In the genomic region with DNA sequence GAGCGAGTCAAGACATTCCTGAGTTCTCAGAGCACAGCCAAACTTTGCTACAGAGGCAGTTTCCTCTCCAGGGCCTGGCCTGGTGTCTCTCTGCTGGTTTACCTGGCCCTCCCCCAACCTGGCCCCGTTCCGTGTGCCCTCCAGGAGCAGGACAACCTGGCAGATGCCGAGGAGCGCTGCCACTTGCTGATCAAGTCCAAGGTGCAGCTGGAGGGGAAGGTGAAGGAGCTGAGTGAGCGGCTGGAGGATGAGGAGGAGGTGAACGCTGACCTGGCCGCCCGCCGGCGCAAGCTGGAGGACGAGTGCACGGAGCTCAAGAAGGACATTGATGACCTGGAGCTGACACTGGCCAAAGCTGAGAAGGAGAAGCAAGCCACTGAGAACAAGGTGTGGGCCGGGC, we compare ENCODE assay signal across 16 cellular contexts. TPM values are rescaled to one million over a fixed set of nuclear protein-coding genes. Genes with fewer than 3 reads are reported as not detected.
DNase-seq lines count a peak whose midpoint lies in the region; ATAC-seq and TF ChIP-seq lines count a peak whose summit lies in the region.
"Had no signal": no experiment of that assay in that cellular context is flagged by ENCODE, and none has a peak within 500 bp of the region (broad histone marks: within the 10 kb centered on the region; RNA-seq: fewer than 3 reads in every experiment).

No MANE protein-coding gene starts in this region.

- no peaks in the 10 kb centered on the region for H3K27me3 ChIP-seq in endodermal cell (ENCODE audit: control insufficient read depth, insufficient read depth, low read length, poor library complexity, severe bottlenecking)
- no peaks in the 10 kb centered on the region for H3K27me3 ChIP-seq in psoas muscle (ENCODE audit: insufficient read depth in 3 of 3, low read length in 2 of 3)
- H3K27me3 ChIP-seq in HAP-1 (ENCODE audit: low read depth), result no peaks in the 10 kb centered on the region
- H3K27me3 ChIP-seq: BE2C had no signal

- H3K9me3 Mint-ChIP-seq in WTC11 (no peaks in the 10 kb centered on the region), endodermal cell (no peaks in the 10 kb centered on the region)
- H3K9me3 Mint-ChIP-seq: H9 had no signal

- TF ChIP-seq CTCF in WTC11 (IDR thresholded peaks at IDR 0.05) (no peak), endodermal cell (conservative IDR thresholded peaks at IDR 0.05) (no peak), psoas muscle (IDR thresholded peaks at IDR 0.05) (no peak)

- H3K27ac ChIP-seq in endodermal cell (ENCODE audit: low read depth, low read length) (no peak overlapping the region), psoas muscle (peak overlapping the region; percentile 36)
- H3K27ac ChIP-seq: A549, C4-2B had no signal

- WGBS in endodermal cell (ENCODE audit: insufficient coverage in 1 of 2, insufficient read length in 1 of 2), 2 experiments, result 95% methylated on average over 10 to 14 of the region's 14 CpGs
- 69 to 80% (median 70%) methylated on average over 14 of the region's 14 CpGs for WGBS in psoas muscle, 3 donors

- in situ Hi-C loops in HAP-1 (cut with MboI; ENCODE audit: low sequenced_read_pairs), result no loop called here

- H3K4me1 ChIP-seq in endodermal cell (ENCODE audit: control insufficient read depth, insufficient read depth, low read length) (no peaks in the 10 kb centered on the region), psoas muscle (no peaks in the 10 kb centered on the region), HAP-1 (no peaks in the 10 kb centered on the region)
- H3K4me1 ChIP-seq: A549 had no signal

- H3K4me3 Mint-ChIP-seq in WTC11 (no peak overlapping the region), endodermal cell (no peak overlapping the region)
- H3K4me3 Mint-ChIP-seq: CD4-positive, alpha-beta memory T cell; GM23338; H9 had no signal

- POLR2A ChIA-PET in WTC11 (lab: Charles Lee), result no interaction called here

- H3K9me3 ChIP-seq in endodermal cell (ENCODE audit: control insufficient read depth, low read length) (no peaks in the 10 kb centered on the region), psoas muscle (no peaks in the 10 kb centered on the region), HAP-1 (no peaks in the 10 kb centered on the region)
- H3K9me3 ChIP-seq: A549, BE2C had no signal

- DNase-seq in Right ventricle myocardium inferior (ENCODE audit: missing footprints) (peak; percentile 52), cardiac septum (ENCODE audit: low spot score) (no peak), WTC11 (ENCODE audit: low spot score) (no peak), endodermal cell (no peak), psoas muscle (no peak), HAP-1 (ENCODE audit: low spot score in 2 of 2) (no peak), NCI-H1436 treated with DMSO at 0.1 percent for 48 hours (lab: John Stamatoyannopoulos, UW) (no peak)
- DNase-seq: BE2C; CD4-positive, alpha-beta memory T cell; DMS153; DMS79 treated with DMSO at 0.1 percent for 48 hours; EL; H9 had no signal

- no peak overlapping the region for H3K9ac ChIP-seq in endodermal cell (ENCODE audit: extremely low read depth, low read length, poor library complexity, severe bottlenecking)

- CTCF ChIA-PET in WTC11 (lab: Charles Lee), result interaction anchor here (1.0 kb wide), 1 partner anchor 11 kb away, joined by 3 read pairs; no protein-coding TSS in a partner anchor

- H3K36me3 Mint-ChIP-seq in WTC11 (peaks cover 7% of the 10 kb centered on the region), endodermal cell (ENCODE audit: low read depth) (peaks cover 50% of the 10 kb centered on the region)

- H3K4me3 ChIP-seq in endodermal cell (ENCODE audit: low read length) (no peak overlapping the region), psoas muscle (no peak overlapping the region), HAP-1 (no peak overlapping the region)
- H3K4me3 ChIP-seq: A549, GM23338 had no signal

- H3K4me1 Mint-ChIP-seq in WTC11 (peaks cover 6% of the 10 kb centered on the region), endodermal cell (peaks cover 5% of the 10 kb centered on the region)

- no peaks in the 10 kb centered on the region for H3K27me3 Mint-ChIP-seq in WTC11 (ENCODE audit: low read depth)
- no peaks in the 10 kb centered on the region for H3K27me3 Mint-ChIP-seq in endodermal cell (ENCODE audit: insufficient read depth)
- H3K27me3 Mint-ChIP-seq: CD4-positive, alpha-beta memory T cell had no signal

- peaks cover 16% of the 10 kb centered on the region for H3K36me3 ChIP-seq in endodermal cell (ENCODE audit: control insufficient read depth, insufficient read depth, low read length)
- H3K36me3 ChIP-seq in psoas muscle (ENCODE audit: insufficient read depth in 1 of 2, low read depth in 1 of 2), result peaks cover 2 to 78% of the 10 kb centered on the region in 2 donors
- H3K36me3 ChIP-seq in HAP-1 (replicated peaks), result peaks cover 20% of the 10 kb centered on the region

- ATAC-seq in Right ventricle myocardium inferior (no peak), WTC11 (no peak), psoas muscle (no peak)
- ATAC-seq: A549, GM23338 had no signal

- intact Hi-C loops in Right ventricle myocardium inferior (cut with DNase I), result no loop called here
- intact Hi-C loops in cardiac septum (cut with DNase I), result no loop called here
- intact Hi-C loops in psoas muscle (cut with DNase I), result no loop called here

- H3K27ac Mint-ChIP-seq in WTC11 (peak overlapping the region; percentile 65; the same call in 1 of the 2 replicates), endodermal cell (peak overlapping the region; percentile 6)
- H3K27ac Mint-ChIP-seq: GM23338 had no signal

TF ChIP-seq in WTC11, 78 proteins besides CTCF, POLR2A, EP300 and RAD21:
- TF ChIP-seq, protein P1, sequence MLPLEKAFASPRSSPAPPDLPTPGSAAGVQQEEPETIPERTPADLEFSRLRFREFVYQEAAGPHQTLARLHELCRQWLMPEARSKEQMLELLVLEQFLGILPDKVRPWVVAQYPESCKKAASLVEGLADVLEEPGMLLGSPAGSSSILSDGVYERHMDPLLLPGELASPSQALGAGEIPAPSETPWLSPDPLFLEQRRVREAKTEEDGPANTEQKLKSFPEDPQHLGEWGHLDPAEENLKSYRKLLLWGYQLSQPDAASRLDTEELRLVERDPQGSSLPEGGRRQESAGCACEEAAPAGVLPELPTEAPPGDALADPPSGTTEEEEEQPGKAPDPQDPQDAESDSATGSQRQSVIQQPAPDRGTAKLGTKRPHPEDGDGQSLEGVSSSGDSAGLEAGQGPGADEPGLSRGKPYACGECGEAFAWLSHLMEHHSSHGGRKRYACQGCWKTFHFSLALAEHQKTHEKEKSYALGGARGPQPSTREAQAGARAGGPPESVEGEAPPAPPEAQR (CRISPR knock-in tag; IDR thresholded peaks at IDR 0.05), result no peak
- no peak for TF ChIP-seq RORB (CRISPR knock-in tag; IDR thresholded peaks at IDR 0.05)
- TF ChIP-seq GRHL2 (CRISPR knock-in tag; IDR thresholded peaks at IDR 0.05; ENCODE audit: insufficient replicate concordance, severe bottlenecking), result no peak
- TF ChIP-seq ELF4 (CRISPR knock-in tag; IDR thresholded peaks at IDR 0.05; ENCODE audit: low read depth), result no peak
- no peak for TF ChIP-seq NFATC4 (CRISPR knock-in tag; IDR thresholded peaks at IDR 0.05)
- TF ChIP-seq, protein P2, sequence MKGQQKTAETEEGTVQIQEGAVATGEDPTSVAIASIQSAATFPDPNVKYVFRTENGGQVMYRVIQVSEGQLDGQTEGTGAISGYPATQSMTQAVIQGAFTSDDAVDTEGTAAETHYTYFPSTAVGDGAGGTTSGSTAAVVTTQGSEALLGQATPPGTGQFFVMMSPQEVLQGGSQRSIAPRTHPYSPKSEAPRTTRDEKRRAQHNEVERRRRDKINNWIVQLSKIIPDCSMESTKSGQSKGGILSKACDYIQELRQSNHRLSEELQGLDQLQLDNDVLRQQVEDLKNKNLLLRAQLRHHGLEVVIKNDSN (CRISPR knock-in tag; IDR thresholded peaks at IDR 0.05), result no peak
- TF ChIP-seq, protein P3, sequence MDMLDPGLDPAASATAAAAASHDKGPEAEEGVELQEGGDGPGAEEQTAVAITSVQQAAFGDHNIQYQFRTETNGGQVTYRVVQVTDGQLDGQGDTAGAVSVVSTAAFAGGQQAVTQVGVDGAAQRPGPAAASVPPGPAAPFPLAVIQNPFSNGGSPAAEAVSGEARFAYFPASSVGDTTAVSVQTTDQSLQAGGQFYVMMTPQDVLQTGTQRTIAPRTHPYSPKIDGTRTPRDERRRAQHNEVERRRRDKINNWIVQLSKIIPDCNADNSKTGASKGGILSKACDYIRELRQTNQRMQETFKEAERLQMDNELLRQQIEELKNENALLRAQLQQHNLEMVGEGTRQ (CRISPR knock-in tag; IDR thresholded peaks at IDR 0.05), result no peak
TF ChIP-seq in WTC11: peak in this region for 0.

RNA-seq across cellular contexts. Expression of a gene that starts 39.5 kb away (rescaled TPM):
- total RNA-seq in Right ventricle myocardium inferior (230 TPM), cardiac septum (238 TPM), WTC11 (2021) (0.66 to 1.0 TPM (median 0.98 TPM) in 3 replicates), endodermal cell (under 1 TPM; 0.37 to 0.49 TPM), psoas muscle (100 to 1,000 TPM in 1 of 4 donors, 10 to 100 TPM in 3; 10.6 to 101 (median 22.1) TPM)
- 0.78 TPM for polyA plus RNA-seq in endodermal cell (2013, experiment 1 of 2)
- polyA plus RNA-seq in endodermal cell (2013, experiment 2 of 2), result 0.62 TPM
- 10 to 100 TPM in 1 of 3 donors, 1 to 10 TPM in 2; 5.7 to 15.0 (median 6.4) TPM for polyA plus RNA-seq in psoas muscle

RNA-seq across cellular contexts. Expression of a gene that starts 39.6 kb away (rescaled TPM):
- total RNA-seq in Right ventricle myocardium inferior (17.6 TPM), cardiac septum (27.5 TPM), WTC11 (2021) (40.7 to 47.3 TPM (median 46.7 TPM) in 3 replicates), endodermal cell (10 to 100 TPM; 60.8 to 71.3 TPM), psoas muscle (10 to 100 TPM; 21.5 to 36.6 (median 26.6) TPM)
- polyA plus RNA-seq in endodermal cell (2013, experiment 1 of 2), result 43.8 TPM
- 41.5 TPM for polyA plus RNA-seq in endodermal cell (2013, experiment 2 of 2)
- 10 to 100 TPM; 14.5 to 26.9 (median 24.5) TPM for polyA plus RNA-seq in psoas muscle
